ENCODE assay signal across 25 cellular contexts in the genomic region with DNA sequence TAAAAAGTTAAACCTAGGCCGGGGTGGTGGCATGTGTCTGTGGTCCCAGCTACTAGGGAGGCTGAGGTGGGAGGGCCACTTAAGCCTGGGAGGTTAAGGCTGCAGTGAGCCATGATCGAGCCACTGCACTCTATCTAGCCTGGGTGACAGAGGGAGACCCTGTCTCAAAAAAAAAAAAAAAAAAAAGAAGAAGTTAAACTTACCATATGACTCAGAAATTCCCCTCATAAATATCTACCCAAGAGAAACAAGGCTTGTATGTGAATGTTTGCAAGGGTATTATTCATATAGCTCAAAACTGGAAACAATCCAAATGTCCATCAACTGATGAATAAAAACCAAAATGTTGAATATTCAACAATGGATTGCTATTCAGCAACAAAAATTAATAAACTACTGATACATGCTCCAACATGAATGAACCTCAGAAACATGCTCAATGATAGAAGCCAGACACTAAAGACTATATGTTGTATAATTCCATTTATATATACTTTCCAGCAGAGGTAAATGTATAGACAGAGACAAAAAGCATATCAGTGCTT. TPM values are rescaled to one million over a fixed set of nuclear protein-coding genes. Genes with fewer than 3 reads are reported as not detected.
A peak's percentile ranks its signal among the peaks of the same experiment; 100 is the strongest.
DNase-seq lines count a peak whose midpoint lies in the region; ATAC-seq, FAIRE-seq and TF ChIP-seq lines count a peak whose summit lies in the region.
"Had no signal": no experiment of that assay in that cellular context is flagged by ENCODE, and none has a peak within 500 bp of the region (broad histone marks: within the 10 kb centered on the region; RNA-seq: fewer than 3 reads in every experiment).

No MANE protein-coding gene starts in this region.

- H3K4me1 ChIP-seq in K562 (replicated peaks in 1 of 2; ENCODE audit: control insufficient read depth in 2 of 2, insufficient read depth in 2 of 2, low read length in 2 of 2), result peaks cover 0 to 24% of the 10 kb centered on the region in 2 experiments; a peak in 4 of 5 replicates
- peaks cover 0 to 4% of the 10 kb centered on the region in 2 experiments; a peak in 2 of 4 replicates for H3K4me1 ChIP-seq in SK-N-SH (ENCODE audit: control insufficient read depth in 1 of 2, insufficient read depth in 2 of 2, low read depth in 1 of 2, low read length in 1 of 2)

- peaks cover 3% of the 10 kb centered on the region for H3F3A ChIP-seq in SK-N-SH (replicated peaks; ENCODE audit: insufficient read depth)

- H4K20me1 ChIP-seq in K562 (replicated peaks; ENCODE audit: control insufficient read depth, insufficient read depth, low read length), result no peaks in the 10 kb centered on the region
- H4K20me1 ChIP-seq in SK-N-SH (ENCODE audit: insufficient read depth), result no peaks in the 10 kb centered on the region

- TF ChIP-seq RAD21 in K562 (CRISPR knock-in tag; conservative IDR thresholded peaks at IDR 0.05 in 1 of 2, IDR thresholded peaks at IDR 0.05 in 1 of 2) (no peak), SK-N-SH (IDR thresholded peaks at IDR 0.05; ENCODE audit: low read length) (no peak)

- no peaks in the 10 kb centered on the region for H3K36me3 ChIP-seq in K562 (ENCODE audit: control insufficient read depth, insufficient read depth, low read length)
- no peaks in the 10 kb centered on the region for H3K36me3 ChIP-seq in SK-N-SH (replicated peaks in 1 of 2; ENCODE audit: control insufficient read depth in 1 of 2, insufficient read depth in 2 of 2, low read length in 1 of 2)
- H3K36me3 ChIP-seq: prostate gland, tibial artery had no signal

- no peaks in the 10 kb centered on the region for H3K9me2 ChIP-seq in SK-N-SH

- TF ChIP-seq CTCF in K562 (IDR thresholded peaks at IDR 0.05 in 2 of 3, conservative IDR thresholded peaks at IDR 0.05 in 1 of 3; ENCODE audit: insufficient read depth in 2 of 3, low read depth in 1 of 3, low read length in 3 of 3), result no peak
- no peak for TF ChIP-seq CTCF in SK-N-SH (IDR thresholded peaks at IDR 0.05)

- no peak overlapping the region for H3K9ac ChIP-seq in K562 (ENCODE audit: insufficient read depth in 1 of 2, low read depth in 2 of 2, low read length in 2 of 2)
- no peak overlapping the region for H3K9ac ChIP-seq in SK-N-SH

- H3K9me3 ChIP-seq in K562 (replicated peaks; ENCODE audit: control insufficient read depth, insufficient read depth, low read depth, low read length) (no peaks in the 10 kb centered on the region), SK-N-SH (no peaks in the 10 kb centered on the region)
- H3K9me3 ChIP-seq: prostate gland, tibial artery had no signal

- peak overlapping the region; percentile 97 for H2AFZ ChIP-seq in K562 (ENCODE audit: low read depth, low read length)
- no peak overlapping the region for H2AFZ ChIP-seq in SK-N-SH (ENCODE audit: low read depth)

- FAIRE-seq in K562 (lab: Jason Lieb, UNC), result no peak
- FAIRE-seq: endometrium had no signal

- no peak for TF ChIP-seq POLR2A in K562 (conservative IDR thresholded peaks at IDR 0.05)

- intact Hi-C loops in K562 (cut with micrococcal nuclease), result no loop called here

- TF ChIP-seq EP300 in K562 (IDR thresholded peaks at IDR 0.05; ENCODE audit: low read length), result no peak
- TF ChIP-seq EP300 in SK-N-SH (IDR thresholded peaks at IDR 0.05; ENCODE audit: borderline replicate concordance in 1 of 2, low read depth in 1 of 2, low read length in 1 of 2), result no peak

- no peak overlapping the region for H3K27ac ChIP-seq in K562 (ENCODE audit: extremely low read depth, low read depth, low read length)
- H3K27ac ChIP-seq in SK-N-SH (ENCODE audit: low read depth in 2 of 2, low read length in 1 of 2), result no peak overlapping the region
- H3K27ac ChIP-seq: C4-2B, prostate gland, tibial artery had no signal

- BruUV-seq in K562 (replicated peaks; lab: Mats Ljungman, UMichigan), result no TSS peak

- H3K9me1 ChIP-seq in K562 (ENCODE audit: control insufficient read depth, insufficient read depth, low read length), result no peaks in the 10 kb centered on the region

- no peak overlapping the region for H3K4me2 ChIP-seq in K562 (ENCODE audit: insufficient read depth, low read length)
- no peak overlapping the region for H3K4me2 ChIP-seq in SK-N-SH

- DNase-seq in OCI-M1 (lab: John Stamatoyannopoulos, UW) (peak; percentile 70), K562 (ENCODE audit: extremely low read depth in 1 of 4, low spot score in 3 of 4) (peak in 1 of 4 experiments; percentile 12), H4 (ENCODE audit: low spot score) (no peak), SK-N-SH (no peak)
- no peak for DNase-seq in activated CD8-positive, alpha-beta memory T cell treated with anti-CD3 and anti-CD28 coated beads for 24 hours
- DNase-seq: ACHN; amniotic stem cell; cortex of kidney; GDM1; immature natural killer cell; KG1; NCI-H1105; NCI-H2081; NCI-H446; NK-92 treated with Interleukin-12 subunit alpha and Interleukin-12 subunit beta, amount 100 ng/mL, for 24 hours; stimulated activated CD4-positive, alpha-beta T cell treated with anti-CD3 and anti-CD28 coated beads, Interleukin-2, amount 100 ng/mL, for 24 hours; T-cell; tibial artery had no signal

- peak; percentile 68 for ATAC-seq in GM18511 (IDR thresholded peaks at IDR 0.05; ENCODE audit: unreplicated experiment)
- peak; percentile 43 for ATAC-seq in HG02870 (IDR thresholded peaks at IDR 0.05; ENCODE audit: unreplicated experiment)
- no peak for ATAC-seq in K562
- ATAC-seq in SK-N-SH treated with all-trans-retinoic acid at 6 μM for 48 hours, result no peak
- ATAC-seq: Right ventricle myocardium inferior, T-cell had no signal

- in situ Hi-C loops in K562 (cut with MboI), result no loop called here

- CTCF ChIA-PET in K562 (lab: Yijun Ruan, JAX; ENCODE audit: low intra/inter-chr PET ratio), result no interaction called here
- CTCF ChIA-PET in SK-N-SH (lab: Yijun Ruan, JAX), result no interaction called here

- no peaks in the 10 kb centered on the region for H3K79me2 ChIP-seq in K562 (ENCODE audit: control insufficient read depth, insufficient read depth, low read length)
- H3K79me2 ChIP-seq in SK-N-SH (ENCODE audit: insufficient read depth), result no peaks in the 10 kb centered on the region

- H3K27me3 ChIP-seq in K562 (ENCODE audit: control insufficient read depth in 2 of 2, insufficient read depth in 2 of 2, low read length in 2 of 2), result no peaks in the 10 kb centered on the region
- H3K27me3 ChIP-seq in SK-N-SH (ENCODE audit: insufficient read depth), result no peaks in the 10 kb centered on the region
- H3K27me3 ChIP-seq: tibial artery had no signal

- 28% methylated on average over 2 of the region's 2 CpGs for WGBS in K562 (ENCODE audit: insufficient coverage, low coverage, missing lambda C conversion rate)
- WGBS in SK-N-SH (ENCODE audit: low lambda C conversion rate), result 15% methylated on average over 2 of the region's 2 CpGs

- H3K4me3 ChIP-seq in K562 (no peak overlapping the region), SK-N-SH (ENCODE audit: low read depth in 2 of 2, low read length in 1 of 2) (no peak overlapping the region)
- H3K4me3 ChIP-seq: prostate gland, tibial artery had no signal

- POLR2A ChIA-PET in K562 (lab: Yijun Ruan, JAX) (interaction anchor here (1.1 kb wide), 1 partner anchor 13 kb away, joined by 3 read pairs; no protein-coding TSS in a partner anchor), SK-N-SH (lab: Yijun Ruan, JAX) (interaction anchor here (0.6 kb wide), 1 partner anchor 214 kb away, joined by 3 read pairs; no protein-coding TSS in a partner anchor)

TF ChIP-seq in K562, 482 proteins besides CTCF, POLR2A, EP300 and RAD21 (continues in another document):
- TF ChIP-seq RFX1 (IDR thresholded peaks at IDR 0.05) (no peak), MEIS2 (IDR thresholded peaks at IDR 0.05; ENCODE audit: partially characterized antibody) (peak; percentile 9), ARID1B (IDR thresholded peaks at IDR 0.05) (peak; percentile 26; the same call in 1 of the 2 replicates), NFIC (IDR thresholded peaks at IDR 0.05) (peak; percentile 71), FOSL1 (tag; conservative IDR thresholded peaks at IDR 0.05) (peak; percentile 66), ZNF324 (CRISPR knock-in tag; IDR thresholded peaks at IDR 0.05) (no peak)

TF ChIP-seq in SK-N-SH treated with all-trans-retinoic acid at 6 μM for 48 hours, 23 proteins besides CTCF, POLR2A, EP300 and RAD21 (continues in another document):
- TF ChIP-seq ZNF8 (CRISPR knock-in tag; IDR thresholded peaks at IDR 0.05), result no peak
- TF ChIP-seq GLIS3 (CRISPR knock-in tag; IDR thresholded peaks at IDR 0.05), result no peak
- no peak for TF ChIP-seq TOX (CRISPR knock-in tag; IDR thresholded peaks at IDR 0.05; ENCODE audit: borderline replicate concordance)
- TF ChIP-seq SNAI2 (CRISPR knock-in tag; IDR thresholded peaks at IDR 0.05), result no peak
- TF ChIP-seq TCF4 (CRISPR knock-in tag; IDR thresholded peaks at IDR 0.05; ENCODE audit: borderline replicate concordance), result no peak
- TF ChIP-seq ZNF565 (CRISPR knock-in tag; conservative IDR thresholded peaks at IDR 0.05; ENCODE audit: low read depth), result no peak

TF ChIP-seq in SK-N-SH, 30 proteins besides CTCF, POLR2A, EP300 and RAD21:
- TF ChIP-seq SIN3A (IDR thresholded peaks at IDR 0.05; ENCODE audit: borderline replicate concordance, low read depth, low read length), result no peak
- no peak for TF ChIP-seq NFIC (IDR thresholded peaks at IDR 0.05; ENCODE audit: borderline replicate concordance)
- no peak for TF ChIP-seq CHD2 (IDR thresholded peaks at IDR 0.05; ENCODE audit: low read length, partially characterized antibody)
- TF ChIP-seq YY1 (IDR thresholded peaks at IDR 0.05; ENCODE audit: low read depth), result no peak
- no peak for TF ChIP-seq TAF1 (IDR thresholded peaks at IDR 0.05; ENCODE audit: borderline replicate concordance, low read depth, low read length)

RNA-seq across cellular contexts. Expression of a gene that starts 5.5 kb away (rescaled TPM):
- 177 and 602 TPM in 2 replicates for total RNA-seq in K562 (2011; cell fraction: chromatin; rRNA removed; ENCODE audit: low replicate concordance)
- 97.2 and 131 TPM in 2 replicates for total RNA-seq in K562 (2011; cell fraction: nucleolus; rRNA removed)
- 216 and 303 TPM in 2 replicates for total RNA-seq in K562 (2011; cell fraction: nucleoplasm; rRNA removed)
- 128 and 129 TPM in 2 replicates for total RNA-seq in K562 (2014; rRNA removed)
- 99.3 and 108 TPM in 2 replicates for total RNA-seq in K562 (2014; rRNA removed; fragmentation: Illumina TruSeq; extraction: Trizol)
- 96.1 and 103 TPM in 2 replicates for total RNA-seq in K562 (2015; rRNA removed; fragmentation: Illumina TruSeq; extraction: Trizol)
- total RNA-seq in K562 (2021), result 66.6 and 67.0 TPM in 2 replicates
- polyA plus RNA-seq in K562 (2011; rRNA removed), result 84.9 and 88.0 TPM in 2 replicates
- 23.1 and 26.0 TPM in 2 replicates for polyA plus RNA-seq in K562 (2011; cell fraction: cytosol; rRNA removed)
- 342 and 521 TPM in 2 replicates for polyA plus RNA-seq in K562 (2011; cell fraction: nucleus; rRNA removed)
- polyA plus RNA-seq in K562 (2012), result 42.0 and 50.5 TPM in 2 replicates
- polyA plus RNA-seq in K562 (2014; fragmentation: Illumina TruSeq; extraction: Trizol), result 65.8 and 81.9 TPM in 2 replicates
- polyA plus RNA-seq in K562 (2014; fragmentation: Nextera tagmentation; extraction: Ambion mirVana), result 10 to 100 TPM; 40.8 to 47.0 TPM
- 58.8 and 63.4 TPM in 2 replicates for polyA plus RNA-seq in K562 (2014; rRNA removed)
- 127 and 147 TPM in 2 replicates for polyA minus RNA-seq in K562 (2011; rRNA and poly(A)+ RNA removed)
- 25.1 and 32.1 TPM in 2 replicates for polyA minus RNA-seq in K562 (2011; cell fraction: cytosol; rRNA and poly(A)+ RNA removed)
- polyA minus RNA-seq in K562 (2011; cell fraction: nucleus; rRNA and poly(A)+ RNA removed), result 431 and 526 TPM in 2 replicates
- total RNA-seq in H4 (2014; rRNA removed; shearing (Covaris generic)), result 21.2 and 27.8 TPM in 2 replicates
- 17.5 and 23.1 TPM in 2 replicates for polyA plus RNA-seq in SK-N-SH (2012; rRNA removed)
- 8.9 and 11.2 TPM in 2 replicates for polyA plus RNA-seq in SK-N-SH (2012; cell fraction: cytosol; rRNA removed)
- 68.4 and 98.6 TPM in 2 replicates for polyA plus RNA-seq in SK-N-SH (2012; cell fraction: nucleus; rRNA removed)

Comparison
In these comparisons a context has a peak if more than half of its experiments do, and no peak if none do; other contexts are left out.
1. ATAC-seq: peak in GM18511 (single experiment) and HG02870 (single experiment); none in K562 (single experiment) and SK-N-SH treated with all-trans-retinoic acid at 6 μM for 48 hours (single experiment).